In genomic region chr15:41940441-41940857, GRCh38 we compare ENCODE assay signal across 9 cellular contexts. TPM values are rescaled to one million over a fixed set of nuclear protein-coding genes. Genes with fewer than 3 reads are reported as not detected.
DNase-seq lines count a peak whose midpoint lies in the region; ATAC-seq, FAIRE-seq and TF ChIP-seq lines count a peak whose summit lies in the region.
"Had no signal": no experiment of that assay in that cellular context is flagged by ENCODE, and none has a peak within 500 bp of the region (broad histone marks: within the 10 kb centered on the region; RNA-seq: fewer than 3 reads in every experiment).

No MANE protein-coding gene starts in this region.

- in situ Hi-C loops in brain microvascular endothelial cell (cut with HindIII; ENCODE audit: low pct_ligation_motif_present, low sequenced_read_pairs): no loop called here

- H3K36me3 ChIP-seq in Caco-2 (ENCODE audit: control insufficient read depth, insufficient read depth, low read length) (peaks cover 5% of the 10 kb centered on the region), brain microvascular endothelial cell (replicated peaks) (peaks cover 2% of the 10 kb centered on the region), small intestine (ENCODE audit: control insufficient read depth in 2 of 2, insufficient read depth in 2 of 2, low read length in 2 of 2) (peaks cover 0 to 2% of the 10 kb centered on the region in 2 donors)

- H3K4me1 Mint-ChIP-seq in Caco-2 (ENCODE audit: low read depth, unreplicated experiment): peaks cover 35% of the 10 kb centered on the region
- peaks cover 55% of the 10 kb centered on the region for H3K4me1 Mint-ChIP-seq in T-helper 1 cell treated with Interleukin-12 subunit alpha and Interleukin-12 subunit beta and Interleukin-4 antibody, amounts not matched to agents 30 μg/mL and 1 μg/mL, for 36 hours (ENCODE audit: low read depth)
- H3K4me1 Mint-ChIP-seq in natural killer cell treated with Interleukin-12 subunit alpha and Interleukin-12 subunit beta and Interleukin-15 and Interleukin-18, amount 100 ng/mL, for 72 hours (ENCODE audit: low read depth in 2 of 2): peaks cover 33 to 37% of the 10 kb centered on the region in 2 donors

- intact Hi-C loops in Caco-2 (cut with micrococcal nuclease; ENCODE audit: unreplicated experiment): no loop called here

- no peak overlapping the region for H3K4me3 ChIP-seq in Caco-2 (ENCODE audit: low read depth, low read length)
- no peak overlapping the region for H3K4me3 ChIP-seq in brain microvascular endothelial cell (ENCODE audit: low read depth, low read length)
- no peak overlapping the region for H3K4me3 ChIP-seq in small intestine (ENCODE audit: low read depth in 1 of 2, low read length in 2 of 2)

- H3K9me3 Mint-ChIP-seq in Caco-2 (ENCODE audit: unreplicated experiment): no peaks in the 10 kb centered on the region
- no peaks in the 10 kb centered on the region for H3K9me3 Mint-ChIP-seq in T-helper 1 cell treated with Interleukin-12 subunit alpha and Interleukin-12 subunit beta and Interleukin-4 antibody, amounts not matched to agents 30 μg/mL and 1 μg/mL, for 36 hours
- no peaks in the 10 kb centered on the region for H3K9me3 Mint-ChIP-seq in natural killer cell treated with Interleukin-12 subunit alpha and Interleukin-12 subunit beta and Interleukin-15 and Interleukin-18, amount 100 ng/mL, for 72 hours

- H3K4me1 ChIP-seq in Caco-2 (peaks cover 22% of the 10 kb centered on the region), small intestine (ENCODE audit: control insufficient read depth in 2 of 2, insufficient read depth in 1 of 2, low read depth in 1 of 2, low read length in 1 of 2) (peaks cover 0 to 2% of the 10 kb centered on the region in 2 donors)

- no peaks in the 10 kb centered on the region for H3K27me3 Mint-ChIP-seq in Caco-2 (ENCODE audit: insufficient read depth, unreplicated experiment)
- no peaks in the 10 kb centered on the region for H3K27me3 Mint-ChIP-seq in T-helper 1 cell treated with Interleukin-12 subunit alpha and Interleukin-12 subunit beta and Interleukin-4 antibody, amounts not matched to agents 30 μg/mL and 1 μg/mL, for 36 hours (ENCODE audit: low read depth)
- no peaks in the 10 kb centered on the region for H3K27me3 Mint-ChIP-seq in natural killer cell treated with Interleukin-12 subunit alpha and Interleukin-12 subunit beta and Interleukin-15 and Interleukin-18, amount 100 ng/mL, for 72 hours

- DNase-seq in Caco-2 (no peak), brain microvascular endothelial cell (peak; percentile 59), dedifferentiated amniotic fluid mesenchymal stem cell (ENCODE audit: extremely low spot score) (no peak), small intestine (no peak), GOT3 (lab: John Stamatoyannopoulos, UW) (no peak), GM19240 (ENCODE audit: insufficient read length, low spot score) (no peak)
- DNase-seq in natural killer cell treated with Interleukin-12 subunit alpha and Interleukin-12 subunit beta and Interleukin-15 and Interleukin-18, amount 100 ng/mL, for 72 hours (ENCODE audit: low spot score): no peak

- POLR2A ChIA-PET in Caco-2 (lab: Charles Lee): no interaction called here

- CTCF ChIA-PET in Caco-2 (lab: Charles Lee): no interaction called here

- no TSS peak for BruUV-seq in Caco-2 (replicated peaks; lab: Mats Ljungman, UMichigan)

- H3K27ac ChIP-seq in brain microvascular endothelial cell (peak overlapping the region; percentile 48), small intestine (ENCODE audit: low read depth in 1 of 2, low read length in 1 of 2) (peak overlapping the region in 1 of 2 donors; percentile 69)

- no peaks in the 10 kb centered on the region for H3K9me3 ChIP-seq in Caco-2
- H3K9me3 ChIP-seq in small intestine (ENCODE audit: control insufficient read depth, low read depth): no peaks in the 10 kb centered on the region

- peak; percentile 71 to 83 for ATAC-seq in natural killer cell treated with Interleukin-12 subunit alpha and Interleukin-12 subunit beta and Interleukin-15 and Interleukin-18, amount 100 ng/mL, for 72 hours

- H3K36me3 Mint-ChIP-seq in Caco-2 (ENCODE audit: insufficient read depth, unreplicated experiment): peaks cover 66% of the 10 kb centered on the region
- H3K36me3 Mint-ChIP-seq in T-helper 1 cell treated with Interleukin-12 subunit alpha and Interleukin-12 subunit beta and Interleukin-4 antibody, amounts not matched to agents 30 μg/mL and 1 μg/mL, for 36 hours (ENCODE audit: low read depth): peaks cover 28% of the 10 kb centered on the region
- H3K36me3 Mint-ChIP-seq in natural killer cell treated with Interleukin-12 subunit alpha and Interleukin-12 subunit beta and Interleukin-15 and Interleukin-18, amount 100 ng/mL, for 72 hours: peaks cover 10% of the 10 kb centered on the region

- no peak for TF ChIP-seq CTCF in Caco-2 (IDR thresholded peaks at IDR 0.05; ENCODE audit: insufficient read depth in 1 of 2, low read depth in 1 of 2, low read length in 1 of 2, severe bottlenecking in 1 of 2, unreplicated experiment in 1 of 2)
- no peak for TF ChIP-seq CTCF in brain microvascular endothelial cell (IDR thresholded peaks at IDR 0.05; ENCODE audit: low read depth, low read length, missing control alignments)

- WGBS in small intestine, 3 donors: 77 to 83% (median 81%) methylated on average over 13 of the region's 13 CpGs

- H3K27ac Mint-ChIP-seq in Caco-2 (ENCODE audit: unreplicated experiment): peak overlapping the region; percentile 49
- peak overlapping the region; percentile 85 for H3K27ac Mint-ChIP-seq in T-helper 1 cell treated with Interleukin-12 subunit alpha and Interleukin-12 subunit beta and Interleukin-4 antibody, amounts not matched to agents 30 μg/mL and 1 μg/mL, for 36 hours
- H3K27ac Mint-ChIP-seq in natural killer cell treated with Interleukin-12 subunit alpha and Interleukin-12 subunit beta and Interleukin-15 and Interleukin-18, amount 100 ng/mL, for 72 hours: peak overlapping the region; percentile 72 to 81

- no peak for FAIRE-seq in small intestine (lab: Jason Lieb, UNC)
- FAIRE-seq: TTC549 had no signal

- H3K27me3 ChIP-seq in Caco-2 (replicated peaks; ENCODE audit: control insufficient read depth, insufficient read depth, low read length) (no peaks in the 10 kb centered on the region), brain microvascular endothelial cell (replicated peaks) (no peaks in the 10 kb centered on the region), small intestine (ENCODE audit: control insufficient read depth in 2 of 2, insufficient read depth in 2 of 2, low read length in 2 of 2) (no peaks in the 10 kb centered on the region)

- H3K4me3 Mint-ChIP-seq in Caco-2 (ENCODE audit: unreplicated experiment): no peak overlapping the region
- H3K4me3 Mint-ChIP-seq in T-helper 1 cell treated with Interleukin-12 subunit alpha and Interleukin-12 subunit beta and Interleukin-4 antibody, amounts not matched to agents 30 μg/mL and 1 μg/mL, for 36 hours: peak overlapping the region; percentile 33
- peak overlapping the region; percentile 56 for H3K4me3 Mint-ChIP-seq in natural killer cell treated with Interleukin-12 subunit alpha and Interleukin-12 subunit beta and Interleukin-15 and Interleukin-18, amount 100 ng/mL, for 72 hours

RNA-seq across cellular contexts. Expression of gene EHD4, which starts 31.9 kb away (rescaled TPM):
- 31.6 TPM in 2 replicates for total RNA-seq in Caco-2 (2022)
- 10 to 100 TPM; 19.9 to 24.5 TPM for total RNA-seq in natural killer cell treated with Interleukin-12 subunit alpha and Interleukin-12 subunit beta and Interleukin-15 and Interleukin-18, amount 100 ng/mL, for 72 hours
- polyA plus RNA-seq in small intestine: 10 to 100 TPM in 1 of 3 donors, 1 to 10 TPM in 2; 9.4 to 13.5 (median 9.5) TPM

RNA-seq across cellular contexts. Expression of gene SPTBN5, which starts 46.6 kb away (rescaled TPM):
- total RNA-seq in Caco-2 (2022): 2.3 and 2.5 TPM in 2 replicates
- total RNA-seq in natural killer cell treated with Interleukin-12 subunit alpha and Interleukin-12 subunit beta and Interleukin-15 and Interleukin-18, amount 100 ng/mL, for 72 hours: 1 to 10 TPM; 1.1 to 2.4 TPM
- polyA plus RNA-seq in small intestine: under 1 TPM; 0.45 to 0.60 (median 0.54) TPM
